Comparison of ENCODE assay signal across 27 cellular contexts in genomic region chr4:124910327-124910726, GRCh38.
"Had no signal": no experiment of that assay in that cellular context is flagged by ENCODE, and none has a peak within 500 bp of the region (broad histone marks: within the 10 kb centered on the region; RNA-seq: fewer than 3 reads in every experiment).

No MANE protein-coding gene starts in this region.

- H3K4me3 ChIP-seq: stomach, suprapubic skin, testis, thoracic aorta, thyroid gland, tibial artery, tibial nerve, transverse colon, upper lobe of left lung, upper lobe of right lung, uterus, vagina had no signal

- FAIRE-seq: urothelium cell line had no signal

- H3K9me3 ChIP-seq: testis, thyroid gland had no signal

- H3K4me1 ChIP-seq: stomach, suprapubic skin, testis, thyroid gland, tibial artery, tibial nerve, transverse colon, upper lobe of left lung, upper lobe of right lung, uterus, vagina had no signal

- H3K27ac ChIP-seq: stomach, suprapubic skin, testis, thoracic aorta, thyroid gland, tibial artery, tibial nerve, transverse colon, upper lobe of left lung, upper lobe of right lung, uterus, vagina had no signal

- ATAC-seq: stimulated activated effector memory CD8-positive, alpha-beta T cell treated with anti-CD3 and anti-CD28 coated beads, Interleukin-12 subunit alpha, Interleukin-12 subunit beta, amount 100 ng/mL, for 72 hours; stimulated activated memory B cell treated with anti-CD40 and anti-IgM and Interleukin-4, amounts not matched to agents 10 μg/mL and 1 μg/mL and 100 μg/mL, for 72 hours; stimulated activated naive B cell treated with anti-CD40 and anti-IgM and Interleukin-4, amounts not matched to agents 10 μg/mL and 1 μg/mL and 100 μg/mL, for 72 hours; stimulated activated naive CD8-positive, alpha-beta T cell treated with anti-CD3 and anti-CD28 coated beads, Interleukin-15, amount 100 ng/mL, for 72 hours; stimulated activated naive CD8-positive, alpha-beta T cell treated with anti-CD3 and anti-CD28 coated beads, Interleukin-15, Interleukin-2, amounts not matched to agents 100 U/mL and 50 U/mL, for 24 hours; upper lobe of right lung had no signal

- H3K36me3 ChIP-seq: stomach, suprapubic skin, thoracic aorta, thyroid gland, tibial artery, tibial nerve, transverse colon, upper lobe of left lung, upper lobe of right lung, uterus, vagina had no signal

- DNase-seq: stimulated activated CD4-positive, alpha-beta T cell treated with anti-CD3 and anti-CD28 coated beads, Interleukin-2, amount 100 ng/mL, for 48 hours; stimulated activated CD4-positive, alpha-beta T cell treated with anti-CD3 and anti-CD28 coated beads, Interleukin-4, amount 100 ng/mL, for 1 hour; stimulated activated CD4-positive, alpha-beta T cell treated with anti-CD3 and anti-CD28 coated beads, Interleukin-4, amount 100 ng/mL, for 24 hours; stimulated activated CD4-positive, alpha-beta T cell treated with anti-CD3 and anti-CD28 coated beads, Interleukin-4, amount 100 ng/mL, for 4 hours; stimulated activated CD8-positive, alpha-beta memory T cell treated with anti-CD3 and anti-CD28 coated beads, Interleukin-4, amount 100 ng/mL, for 48 hours; stimulated activated naive B cell treated with anti-CD40 and anti-IgM and Interleukin-4, amounts not matched to agents 10 μg/mL and 1 μg/mL and 100 μg/mL, for 72 hours; stimulated activated naive CD4-positive, alpha-beta T cell; stimulated activated naive CD4-positive, alpha-beta T cell treated with Interleukin-2 at 50 U/mL for 16 hours; stimulated activated naive CD8-positive, alpha-beta T cell treated with anti-CD3 and anti-CD28 coated beads, Interleukin-15, amount 100 ng/mL, for 72 hours; stimulated activated naive CD8-positive, alpha-beta T cell treated with anti-CD3 and anti-CD28 coated beads, Interleukin-15, Interleukin-2, amounts not matched to agents 100 U/mL and 50 U/mL, for 24 hours; stomach; substantia nigra; testis; thyroid gland; tibial artery; transverse colon; trophoblast cell; upper lobe of left lung; upper lobe of right lung; uterus had no signal

- H3K27me3 ChIP-seq: stomach, suprapubic skin, testis, thyroid gland, tibial artery, tibial nerve, transverse colon, upper lobe of left lung, upper lobe of right lung, uterus, vagina had no signal
